Comparison of ENCODE assay signal across 16 cellular contexts in the genomic region with DNA sequence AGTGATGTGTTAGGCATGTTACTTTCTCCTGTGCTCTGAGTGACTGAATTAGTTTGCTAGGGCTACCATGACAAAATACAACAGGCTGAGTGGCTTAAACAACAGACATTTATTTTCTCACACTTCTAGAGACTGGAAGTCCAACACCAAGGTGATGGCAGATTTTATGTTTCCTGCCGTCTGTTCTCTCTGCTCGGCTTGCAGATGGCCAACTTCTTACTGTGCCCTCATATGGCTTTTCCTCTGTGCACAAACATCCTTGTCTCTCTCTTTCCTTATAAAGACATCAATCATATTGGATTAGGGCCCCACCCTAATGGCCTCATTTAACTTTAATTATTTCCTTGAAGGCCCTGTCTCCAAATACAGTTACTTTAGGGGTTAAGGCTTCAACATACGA.
DNase-seq lines count a peak whose midpoint lies in the region; ATAC-seq and TF ChIP-seq lines count a peak whose summit lies in the region.
"Had no signal": no experiment of that assay in that cellular context is flagged by ENCODE, and none has a peak within 500 bp of the region (broad histone marks: within the 10 kb centered on the region; RNA-seq: fewer than 3 reads in every experiment).

No MANE protein-coding gene starts in this region.

- H3K9me3 ChIP-seq in upper lobe of right lung, result no peaks in the 10 kb centered on the region
- H3K9me3 ChIP-seq: BLaER1, Caco-2 had no signal

- ATAC-seq in upper lobe of right lung, result peak; percentile 33
- no peak for ATAC-seq in HG02973 (IDR thresholded peaks at IDR 0.05; ENCODE audit: unreplicated experiment)
- ATAC-seq: CD8-positive, alpha-beta T cell had no signal

- H3K4me1 ChIP-seq in upper lobe of right lung, result no peaks in the 10 kb centered on the region
- H3K4me1 ChIP-seq: BLaER1, Caco-2 had no signal

- no peak for TF ChIP-seq CTCF in upper lobe of right lung (IDR thresholded peaks at IDR 0.05)

- DNase-seq in NCI-H82 (lab: John Stamatoyannopoulos, UW) (peak; percentile 85), left kidney (ENCODE audit: low read depth, low spot score) (peak; percentile 53), upper lobe of right lung (no peak), SIG-M5 (lab: John Stamatoyannopoulos, UW) (no peak)
- no peak for DNase-seq in activated T-cell treated with anti-CD3 and anti-CD28 coated beads, Interleukin-2, amount 50 U/mL, for 1 hour
- DNase-seq: Caco-2; CD4-positive, CD25-positive, alpha-beta regulatory T cell; CD8-positive, alpha-beta T cell; DMS153; DND-41; GM23248; H7; HCEC 1CT had no signal

- H3K36me3 ChIP-seq in upper lobe of right lung, result no peaks in the 10 kb centered on the region
- H3K36me3 ChIP-seq: BLaER1 had no signal

- intact Hi-C loops in upper lobe of right lung (cut with DNase I), result no loop called here

- no peak overlapping the region for H3K4me3 ChIP-seq in upper lobe of right lung
- H3K4me3 ChIP-seq: BLaER1, GM23248 had no signal

- H3K27ac ChIP-seq in upper lobe of right lung, result no peak overlapping the region
- H3K27ac ChIP-seq: BLaER1, C4-2B, GM23248 had no signal

- no peaks in the 10 kb centered on the region for H3K27me3 ChIP-seq in upper lobe of right lung
- H3K27me3 ChIP-seq: BLaER1 had no signal

Comparison
In these comparisons a context has a peak if more than half of its experiments do, and no peak if none do; other contexts are left out.
1. DNase-seq: peak in NCI-H82 (single experiment) and left kidney (single experiment); none in upper lobe of right lung (single experiment), SIG-M5 (single experiment) and activated T-cell treated with anti-CD3 and anti-CD28 coated beads, Interleukin-2, amount 50 U/mL, for 1 hour (single experiment).